ENCODE assay signal across 12 cellular contexts in genomic region chr12:123714302-123714627, GRCh38. TPM values are rescaled to one million over a fixed set of nuclear protein-coding genes. Genes with fewer than 3 reads are reported as not detected.
DNase-seq lines count a peak whose midpoint lies in the region; ATAC-seq, FAIRE-seq and TF ChIP-seq lines count a peak whose summit lies in the region.
"Had no signal": no experiment of that assay in that cellular context is flagged by ENCODE, and none has a peak within 500 bp of the region (broad histone marks: within the 10 kb centered on the region; RNA-seq: fewer than 3 reads in every experiment).

No MANE protein-coding gene starts in this region.

- H3K27ac Mint-ChIP-seq in activated B cell treated with CpG ODN at 0.5 μM for 24 hours, result peak overlapping the region; percentile 80

- peak overlapping the region; percentile 92 for H3K4me3 Mint-ChIP-seq in activated B cell treated with CpG ODN at 0.5 μM for 24 hours

- no peak overlapping the region for H3K4me3 ChIP-seq in A549
- no peak overlapping the region for H3K4me3 ChIP-seq in lower lobe of right lung
- peak overlapping the region in 1 of 4 donors; percentile 100 for H3K4me3 ChIP-seq in pancreas

- H3K27me3 ChIP-seq in lower lobe of right lung (ENCODE audit: low read depth), result no peaks in the 10 kb centered on the region
- H3K27me3 ChIP-seq in pancreas, result no peaks in the 10 kb centered on the region
- H3K27me3 ChIP-seq: esophagus muscularis mucosa had no signal

- H3K36me3 Mint-ChIP-seq in activated B cell treated with CpG ODN at 0.5 μM for 24 hours (ENCODE audit: low read depth), result peaks cover 10% of the 10 kb centered on the region

- TF ChIP-seq RAD21 in A549 (conservative IDR thresholded peaks at IDR 0.05 in 1 of 2, IDR thresholded peaks at IDR 0.05 in 1 of 2), result no peak

- POLR2A ChIA-PET in A549 (lab: Yijun Ruan, JAX) (no interaction called here), activated B cell treated with CpG ODN at 0.5 μM for 24 hours (lab: Charles Lee) (interaction anchor here (0.5 to 4.2 kb wide), 7 partner anchors 10 to 1212 kb away, joined by 3 to 41 read pairs (median 5); partner anchors contain the start of genes EIF2B1, GTF2H3, MPHOSPH9 and MTRFR)

- no peaks in the 10 kb centered on the region for H3K9me3 Mint-ChIP-seq in activated B cell treated with CpG ODN at 0.5 μM for 24 hours

- intact Hi-C loops in activated B cell treated with CpG ODN at 0.5 μM for 24 hours (cut with micrococcal nuclease), result no loop called here
- intact Hi-C loops in lower lobe of right lung (cut with DNase I), result no loop called here
- intact Hi-C loops in pancreas (cut with DNase I), result no loop called here

- ATAC-seq in A549 (no peak), GM18858 (IDR thresholded peaks at IDR 0.05; ENCODE audit: unreplicated experiment) (peak; percentile 23), activated B cell treated with CpG ODN at 0.5 μM for 24 hours (ENCODE audit: low read depth) (no peak), lower lobe of right lung (no peak), pancreas (no peak)

- H3K36me3 ChIP-seq in lower lobe of right lung (peaks cover 3% of the 10 kb centered on the region), pancreas (no peaks in the 10 kb centered on the region)

- no peaks in the 10 kb centered on the region for H3K9me3 ChIP-seq in A549
- no peaks in the 10 kb centered on the region for H3K9me3 ChIP-seq in lower lobe of right lung
- H3K9me3 ChIP-seq in pancreas, result no peaks in the 10 kb centered on the region
- H3K9me3 ChIP-seq: esophagus muscularis mucosa had no signal

- H3K4me1 ChIP-seq in A549 (peaks cover 13% of the 10 kb centered on the region; the same call in 1 of the 3 replicates), lower lobe of right lung (peaks cover 27% of the 10 kb centered on the region), pancreas (peaks cover 0 to 16% (median 9%) of the 10 kb centered on the region in 3 donors)

- no peak overlapping the region for H3K27ac ChIP-seq in A549
- peak overlapping the region; percentile 34 for H3K27ac ChIP-seq in lower lobe of right lung
- peak overlapping the region in 1 of 4 donors; percentile 17 for H3K27ac ChIP-seq in pancreas
- H3K27ac ChIP-seq: esophagus muscularis mucosa had no signal

- no peak for TF ChIP-seq EP300 in A549 (IDR thresholded peaks at IDR 0.05)

- WGBS in A549 (ENCODE audit: missing lambda C conversion rate), result 83% methylated on average over 3 of the region's 3 CpGs
- 32 to 43% methylated on average over 3 of the region's 3 CpGs for WGBS in pancreas, 2 donors

- H3K4me1 Mint-ChIP-seq in activated B cell treated with CpG ODN at 0.5 μM for 24 hours, result peaks cover 37% of the 10 kb centered on the region

- no peak for TF ChIP-seq POLR2A in A549 (IDR thresholded peaks at IDR 0.05; ENCODE audit: low read length)

- no peaks in the 10 kb centered on the region for H3K27me3 Mint-ChIP-seq in activated B cell treated with CpG ODN at 0.5 μM for 24 hours

- H3K4me2 ChIP-seq in A549, result peak overlapping the region; percentile 93; the same call in 2 of the 3 replicates

- no peak for TF ChIP-seq CTCF in A549 (IDR thresholded peaks at IDR 0.05)
- TF ChIP-seq CTCF in activated B cell treated with CpG ODN at 0.5 μM for 24 hours (IDR thresholded peaks at IDR 0.05), result no peak
- TF ChIP-seq CTCF in lower lobe of right lung (IDR thresholded peaks at IDR 0.05), result no peak
- no peak for TF ChIP-seq CTCF in pancreas (IDR thresholded peaks at IDR 0.05)

- DNase-seq in A549 (ENCODE audit: low read depth in 1 of 2, low spot score in 1 of 2) (no peak), activated B cell treated with CpG ODN at 0.5 μM for 24 hours (no peak), lower lobe of right lung (no peak), hippocampal formation (lab: John Stamatoyannopoulos, UW) (no peak), NCI-H1436 (lab: John Stamatoyannopoulos, UW) (no peak), pancreas (no peak)
- DNase-seq in activated CD4-positive, CD25-positive, alpha-beta regulatory T cell (lab: John Stamatoyannopoulos, UW), result no peak
- DNase-seq: activated CD4-positive, CD25-positive, alpha-beta regulatory T cell treated with anti-CD3 and anti-CD28 coated beads, Interleukin-2, amount 50 U/mL, for 72 hours; mesenchymal stem cell; NCI-H187 treated with DMSO at 0.1 percent for 48 hours had no signal

- FAIRE-seq in A549 (lab: Jason Lieb, UNC) (no peak), pancreas (lab: Jason Lieb, UNC) (no peak)

- CTCF ChIA-PET in A549 (lab: Yijun Ruan, JAX), result no interaction called here
- CTCF ChIA-PET in activated B cell treated with CpG ODN at 0.5 μM for 24 hours (lab: Charles Lee), result interaction anchor here (0.8 kb wide), 1 partner anchor 48 kb away, joined by 4 read pairs; the partner anchor contains the start of gene DNAH10

TF ChIP-seq in A549, 52 proteins besides CTCF, POLR2A, EP300 and RAD21:
- TF ChIP-seq KDM1A (IDR thresholded peaks at IDR 0.05; ENCODE audit: low read depth), result no peak
- no peak for TF ChIP-seq HOXA7 (CRISPR knock-in tag; IDR thresholded peaks at IDR 0.05)
- no peak for TF ChIP-seq RFX5 (IDR thresholded peaks at IDR 0.05)

RNA-seq across cellular contexts. Expression of gene ATP6V0A2, which starts 2.1 kb away (rescaled TPM):
- 42.4 and 44.6 TPM in 2 replicates for polyA plus RNA-seq in A549 (2011; rRNA removed)
- 17.5 and 24.8 TPM in 2 replicates for polyA plus RNA-seq in A549 (2012; cell fraction: cytosol; rRNA removed)
- polyA plus RNA-seq in A549 (2012; cell fraction: nucleus; rRNA removed), result 35.7 and 41.0 TPM in 2 replicates
- polyA plus RNA-seq in A549 (2017; fragmentation: RNase III; extraction: RNeasy Plus Mini Kit Qiagen cat#74134 plus additional on column Dnase treatment), result 11.9 to 12.5 TPM (median 12.1 TPM) in 3 replicates
- polyA minus RNA-seq in A549 (2011; rRNA and poly(A)+ RNA removed), result 51.8 and 61.0 TPM in 2 replicates
- 54.9 and 57.8 TPM in 2 replicates for total RNA-seq in activated B cell treated with CpG ODN at 0.5 μM for 24 hours
- total RNA-seq in lower lobe of right lung, result 26.4 TPM
- total RNA-seq in pancreas, result 10 to 100 TPM in 5 of 6 donors, 1 to 10 TPM in 1; 9.6 to 15.5 (median 13.4) TPM
- polyA plus RNA-seq in pancreas, result 1 to 10 TPM; 4.3 to 5.8 TPM

RNA-seq across cellular contexts. Expression of gene TCTN2, which starts 43.4 kb away (rescaled TPM):
- polyA plus RNA-seq in A549 (2011; rRNA removed), result 14.3 and 15.0 TPM in 2 replicates
- 10.1 and 11.7 TPM in 2 replicates for polyA plus RNA-seq in A549 (2012; cell fraction: cytosol; rRNA removed)
- 11.2 and 15.9 TPM in 2 replicates for polyA plus RNA-seq in A549 (2012; cell fraction: nucleus; rRNA removed)
- 7.2 to 9.7 TPM (median 8.6 TPM) in 3 replicates for polyA plus RNA-seq in A549 (2017; fragmentation: RNase III; extraction: RNeasy Plus Mini Kit Qiagen cat#74134 plus additional on column Dnase treatment)
- polyA minus RNA-seq in A549 (2011; rRNA and poly(A)+ RNA removed), result 17.9 and 18.3 TPM in 2 replicates
- 10.3 and 11.9 TPM in 2 replicates for total RNA-seq in activated B cell treated with CpG ODN at 0.5 μM for 24 hours
- total RNA-seq in lower lobe of right lung, result 14.5 TPM
- 1 to 10 TPM; 4.2 to 9.9 (median 6.5) TPM for total RNA-seq in pancreas
- polyA plus RNA-seq in pancreas, result 1 to 10 TPM; 4.2 to 8.7 TPM

RNA-seq across cellular contexts. Expression of gene DNAH10, which starts 47.8 kb away (rescaled TPM):
- 0.36 and 0.39 TPM in 2 replicates for polyA plus RNA-seq in A549 (2011; rRNA removed)
- 0.12 and 0.21 TPM in 2 replicates for polyA plus RNA-seq in A549 (2012; cell fraction: cytosol; rRNA removed)
- polyA plus RNA-seq in A549 (2012; cell fraction: nucleus; rRNA removed), result 0.25 and 0.32 TPM in 2 replicates
- 0.14 to 0.37 TPM (median 0.37 TPM) in 3 replicates for polyA plus RNA-seq in A549 (2017; fragmentation: RNase III; extraction: RNeasy Plus Mini Kit Qiagen cat#74134 plus additional on column Dnase treatment)
- polyA minus RNA-seq in A549 (2011; rRNA and poly(A)+ RNA removed), result 0.88 and 1.1 TPM in 2 replicates
- 0.32 and 0.51 TPM in 2 replicates for total RNA-seq in activated B cell treated with CpG ODN at 0.5 μM for 24 hours
- 10.1 TPM for total RNA-seq in lower lobe of right lung
- under 1 TPM in 5 of 6 donors, not detected in 1; 0.08 to 0.59 (median 0.14) TPM for total RNA-seq in pancreas
- polyA plus RNA-seq in pancreas, result under 1 TPM; 0.02 to 0.04 TPM
